Comparison of ENCODE assay signal across 15 cellular contexts in the genomic region with DNA sequence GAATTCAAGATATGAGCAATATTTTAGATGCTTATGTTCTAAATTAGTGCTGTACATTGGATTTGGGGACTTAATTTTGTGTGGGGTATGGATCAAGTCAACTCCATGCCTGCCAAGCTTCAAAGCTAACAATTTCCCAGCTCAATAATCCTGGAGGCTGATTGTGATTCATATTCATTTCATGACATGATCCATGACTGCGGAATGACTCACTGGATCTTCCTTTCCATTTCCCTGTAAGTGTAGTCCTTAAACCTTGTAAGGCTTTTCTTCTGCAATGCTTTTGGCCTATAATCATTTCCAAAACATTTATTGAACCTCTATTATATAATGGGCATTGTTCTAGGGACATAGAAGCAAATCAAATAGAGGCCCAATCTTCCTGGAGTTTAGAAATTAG. TPM values are rescaled to one million over a fixed set of nuclear protein-coding genes. Genes with fewer than 3 reads are reported as not detected.
DNase-seq lines count a peak whose midpoint lies in the region; ATAC-seq and TF ChIP-seq lines count a peak whose summit lies in the region.
"Had no signal": no experiment of that assay in that cellular context is flagged by ENCODE, and none has a peak within 500 bp of the region (broad histone marks: within the 10 kb centered on the region; RNA-seq: fewer than 3 reads in every experiment).

No MANE protein-coding gene starts in this region.

- no peak for TF ChIP-seq CTCF in HFF-Myc (IDR thresholded peaks at IDR 0.05; ENCODE audit: low read depth, low read length, missing control alignments)

- peak; percentile 65 for DNase-seq in A172 (ENCODE audit: low spot score)
- peak; percentile 61 for DNase-seq in HFF-Myc (ENCODE audit: extremely low read depth, low read depth)
- DNase-seq in amniotic stem cell (lab: John Stamatoyannopoulos, UW), result peak; percentile 85
- peak; percentile 51 for DNase-seq in glomerular endothelial cell (ENCODE audit: extremely low read depth, low read depth, low spot score)
- no peak for DNase-seq in activated CD4-positive, alpha-beta T cell treated with anti-CD3 and anti-CD28 coated beads for 4 hours
- no peak for DNase-seq in hippocampal formation (lab: John Stamatoyannopoulos, UW)
- no peak for DNase-seq in DMS 273 treated with DMSO at 0.1 percent for 48 hours (lab: John Stamatoyannopoulos, UW)
- DNase-seq: GF-D8, H9, lower lobe of right lung, NCI-H2107, posterior cingulate gyrus, substantia nigra had no signal

- H3K4me3 ChIP-seq in HFF-Myc (replicated peaks; ENCODE audit: low read depth, low read length), result no peak overlapping the region
- H3K4me3 ChIP-seq: gastroesophageal sphincter, lower lobe of right lung had no signal

- ATAC-seq in HG02885 (IDR thresholded peaks at IDR 0.05; ENCODE audit: poor library complexity, unreplicated experiment), result no peak
- ATAC-seq: gastroesophageal sphincter, lower lobe of right lung had no signal

RNA-seq across cellular contexts. Expression of a gene that starts 44.8 kb away (rescaled TPM):
- total RNA-seq in A172 (2014; rRNA removed; shearing (Covaris generic)), result 42.1 and 42.6 TPM in 2 replicates
- 551 and 1,253 TPM in 2 replicates for total RNA-seq in glomerular endothelial cell

Comparison
In these comparisons a context has a peak if more than half of its experiments do, and no peak if none do; other contexts are left out.
1. DNase-seq: peak in A172 (single experiment), HFF-Myc (single experiment), amniotic stem cell (single experiment) and glomerular endothelial cell (single experiment); none in activated CD4-positive, alpha-beta T cell treated with anti-CD3 and anti-CD28 coated beads for 4 hours (0 of 2), hippocampal formation (0 of 2) and DMS 273 treated with DMSO at 0.1 percent for 48 hours (single experiment).
2. RNA of a gene that starts 44.8 kb away (total RNA-seq): 551 to 1,253 TPM in glomerular endothelial cell; 42.1 to 42.6 TPM in A172; every median in the first group is over 10 times any median in the second.